ENCODE assay signal across 20 cellular contexts in genomic region chr12:120077260-120077659, GRCh38. TPM values are rescaled to one million over a fixed set of nuclear protein-coding genes. Genes with fewer than 3 reads are reported as not detected.
DNase-seq lines count a peak whose midpoint lies in the region; ATAC-seq and TF ChIP-seq lines count a peak whose summit lies in the region.
"Had no signal": no experiment of that assay in that cellular context is flagged by ENCODE, and none has a peak within 500 bp of the region (broad histone marks: within the 10 kb centered on the region; RNA-seq: fewer than 3 reads in every experiment).

No MANE protein-coding gene starts in this region.

- H3K4me3 ChIP-seq in BLaER1 treated with 17β-estradiol and CSF1 and Interleukin-3, amounts not matched to agents 10 nM and 100 nM = no peak overlapping the region
- H3K4me3 ChIP-seq: A549, GM23248, HAP-1, SJCRH30 had no signal

- intact Hi-C loops in posterior vena cava (cut with DNase I) = no loop called here

- no peak for TF ChIP-seq CTCF in VCaP (conservative IDR thresholded peaks at IDR 0.05)

- H3K36me3 ChIP-seq in BLaER1 treated with 17β-estradiol and CSF1 and Interleukin-3, amounts not matched to agents 10 nM and 100 nM = no peaks in the 10 kb centered on the region
- H3K36me3 ChIP-seq: HAP-1, SJCRH30 had no signal

- no peak for ATAC-seq in HG03095 (IDR thresholded peaks at IDR 0.05; ENCODE audit: unreplicated experiment)
- ATAC-seq: A549, Panc1 had no signal

- no peaks in the 10 kb centered on the region for H3K27me3 ChIP-seq in BLaER1 treated with 17β-estradiol and CSF1 and Interleukin-3, amounts not matched to agents 10 nM and 100 nM
- H3K27me3 ChIP-seq: SJCRH30 had no signal

- no peak overlapping the region for H3K27ac ChIP-seq in BLaER1 treated with 17β-estradiol and CSF1 and Interleukin-3, amounts not matched to agents 10 nM and 100 nM
- peak overlapping the region; percentile 3; the same call in 1 of the 2 replicates for H3K27ac ChIP-seq in VCaP
- H3K27ac ChIP-seq: A549, GM23248, KMS-11, SJCRH30 had no signal

- H3K9me3 ChIP-seq in BLaER1 treated with 17β-estradiol and CSF1 and Interleukin-3, amounts not matched to agents 10 nM and 100 nM (replicated peaks in 1 of 11) = no peaks in the 10 kb centered on the region
- H3K9me3 ChIP-seq: A549, HAP-1, SJCRH30 had no signal

- peaks cover 0 to 8% (median 0%) of the 10 kb centered on the region in 11 experiments; a peak in 2 of 22 replicates for H4K20me1 ChIP-seq in BLaER1 treated with 17β-estradiol and CSF1 and Interleukin-3, amounts not matched to agents 10 nM and 100 nM

- H3K4me1 ChIP-seq in BLaER1 treated with 17β-estradiol and CSF1 and Interleukin-3, amounts not matched to agents 10 nM and 100 nM = peaks cover 44 to 64% (median 59%) of the 10 kb centered on the region in 10 experiments
- H3K4me1 ChIP-seq: HAP-1, SJCRH30 had no signal

- DNase-seq in activated effector memory CD4-positive, alpha-beta T cell treated with anti-CD3 and anti-CD28 coated beads, Interleukin-2, amount 50 U/mL, for 16 hours = peak; percentile 51
- DNase-seq in activated effector memory CD4-positive, alpha-beta T cell treated with Interleukin-2 at 50 U/mL for 16 hours = no peak
- DNase-seq in posterior vena cava (ENCODE audit: low spot score) = peak; percentile 32
- no peak for DNase-seq in NAMALWA (ENCODE audit: low spot score)
- DNase-seq: CD4-positive, alpha-beta memory T cell; GM23248; IMR-90; NCI-H1105 treated with DMSO at 0.1 percent for 48 hours; NCI-H2029 treated with DMSO at 0.1 percent for 48 hours; NCI-H226; NCI-H510A treated with DMSO at 0.1 percent for 48 hours; NCI-H748 treated with DMSO at 0.1 percent for 48 hours; SJCRH30 had no signal

- peak overlapping the region in 10 of 11 experiments; percentile 18 to 86 (median 80); a peak in 19 of 22 replicates for H3K4me2 ChIP-seq in BLaER1 treated with 17β-estradiol and CSF1 and Interleukin-3, amounts not matched to agents 10 nM and 100 nM
- H3K4me2 ChIP-seq: A549, KMS-11 had no signal

- peak overlapping the region in 2 of 11 experiments; percentile 6 to 8; a peak in 1 of 22 replicates for H3K9ac ChIP-seq in BLaER1 treated with 17β-estradiol and CSF1 and Interleukin-3, amounts not matched to agents 10 nM and 100 nM
- H3K9ac ChIP-seq: GM23248, KMS-11 had no signal

RNA-seq across cellular contexts. Expression of gene RAB35, which starts 39.3 kb away (rescaled TPM):
- total RNA-seq in posterior vena cava = 10 to 100 TPM; 47.4 to 55.9 TPM

Comparison
In these comparisons a context has a peak if more than half of its experiments do, and no peak if none do; other contexts are left out.
1. DNase-seq: peak in activated effector memory CD4-positive, alpha-beta T cell treated with anti-CD3 and anti-CD28 coated beads, Interleukin-2, amount 50 U/mL, for 16 hours (single experiment) and posterior vena cava (single experiment); none in activated effector memory CD4-positive, alpha-beta T cell treated with Interleukin-2 at 50 U/mL for 16 hours (single experiment) and NAMALWA (single experiment).